In genomic region chr2:160427629-160428424, GRCh38 we compare ENCODE assay signal across 8 cellular contexts.
DNase-seq lines count a peak whose midpoint lies in the region; ATAC-seq and TF ChIP-seq lines count a peak whose summit lies in the region.

No MANE protein-coding gene starts in this region.

- H3K9me3 ChIP-seq in T-helper 17 cell (ENCODE audit: control insufficient read depth, low read length, poor library complexity, severe bottlenecking): no peaks in the 10 kb centered on the region
- H3K9me3 ChIP-seq in PC-3 (ENCODE audit: low read length): peaks cover 9% of the 10 kb centered on the region; the same call in 1 of the 2 replicates

- H3K27ac ChIP-seq in PC-3 (ENCODE audit: low read length): no peak overlapping the region

- H3K4me1 Mint-ChIP-seq in T-helper 17 cell: peaks cover 44% of the 10 kb centered on the region
- H3K4me1 Mint-ChIP-seq in chondrocyte (ENCODE audit: low read depth): peaks cover 58% of the 10 kb centered on the region
- peaks cover 56% of the 10 kb centered on the region for H3K4me1 Mint-ChIP-seq in nephron

- H3K4me2 ChIP-seq in PC-3 (ENCODE audit: low read length): no peak overlapping the region

- H3K36me3 Mint-ChIP-seq in T-helper 17 cell (ENCODE audit: low read depth) (peaks cover 7% of the 10 kb centered on the region), chondrocyte (ENCODE audit: low read depth) (peaks cover 7% of the 10 kb centered on the region), nephron (ENCODE audit: low read depth) (peaks cover 49% of the 10 kb centered on the region)

- no peak overlapping the region for H3K4me3 ChIP-seq in PC-3 (ENCODE audit: low read length)

- ATAC-seq in GM19035 (IDR thresholded peaks at IDR 0.05; ENCODE audit: unreplicated experiment): peak; percentile 65
- ATAC-seq in HG03108 (IDR thresholded peaks at IDR 0.05; ENCODE audit: unreplicated experiment): peak; percentile 78
- peak; percentile 89 for ATAC-seq in T-helper 17 cell
- ATAC-seq in HG02840 (IDR thresholded peaks at IDR 0.05; ENCODE audit: low FRiP score, unreplicated experiment): no peak
- ATAC-seq in PC-3: no peak

- CTCF ChIA-PET in PC-3 (lab: Charles Lee): no interaction called here

- H2AFZ ChIP-seq in PC-3 (ENCODE audit: low read length): no peak overlapping the region

- H3K4me1 ChIP-seq in PC-3 (ENCODE audit: insufficient read depth, low read length): peaks cover 16% of the 10 kb centered on the region

- H3K27me3 Mint-ChIP-seq in T-helper 17 cell: no peaks in the 10 kb centered on the region
- no peaks in the 10 kb centered on the region for H3K27me3 Mint-ChIP-seq in chondrocyte (ENCODE audit: low read depth)
- H3K27me3 Mint-ChIP-seq in nephron (ENCODE audit: low read depth): no peaks in the 10 kb centered on the region

- DNase-seq in T-helper 17 cell (peak in 1 of 3 donors; percentile 28), chondrocyte (ENCODE audit: low spot score) (no peak), posterior cingulate gyrus (no peak), PC-3 (no peak)

- H4K20me1 ChIP-seq in PC-3 (ENCODE audit: low read length): no peaks in the 10 kb centered on the region

- no TSS peak for BruUV-seq in PC-3 (replicated peaks; lab: Mats Ljungman, UMichigan)

- intact Hi-C loops in posterior cingulate gyrus (cut with DNase I) (loop anchor here (10.0 kb wide), 1 partner anchor 557 kb away; no protein-coding TSS in a partner anchor), PC-3 (cut with micrococcal nuclease) (loop anchor here (2.0 kb wide), 2 partner anchors 65 to 543 kb away; partner anchors contain the start of gene RBMS1)

- no peaks in the 10 kb centered on the region for H3F3A ChIP-seq in PC-3 (ENCODE audit: low read length, unreplicated experiment)

- H3K9me2 ChIP-seq in PC-3 (replicated peaks; ENCODE audit: low read length): no peaks in the 10 kb centered on the region

- H3K4me3 Mint-ChIP-seq in T-helper 17 cell (peak overlapping the region; percentile 83), chondrocyte (ENCODE audit: unreplicated experiment) (peak overlapping the region; percentile 33), nephron (peak overlapping the region in 2 of 3 experiments; percentile 33 to 73)

- TF ChIP-seq CTCF in chondrocyte (IDR thresholded peaks at IDR 0.05) (no peak), nephron (IDR thresholded peaks at IDR 0.05; ENCODE audit: unreplicated experiment in 3 of 3) (no peak), PC-3 (conservative IDR thresholded peaks at IDR 0.05; ENCODE audit: low read depth, low read length) (no peak)

- H3K36me3 ChIP-seq in PC-3 (ENCODE audit: low read depth, low read length): peaks cover 14% of the 10 kb centered on the region

- no peak overlapping the region for H3K9ac ChIP-seq in PC-3 (ENCODE audit: low read length)

- no peaks in the 10 kb centered on the region for H3K27me3 ChIP-seq in PC-3 (ENCODE audit: low read length)

- peaks cover 7% of the 10 kb centered on the region for H3K9me3 Mint-ChIP-seq in chondrocyte (ENCODE audit: low read depth)
- H3K9me3 Mint-ChIP-seq in nephron: peaks cover 14% of the 10 kb centered on the region

- H3K27ac Mint-ChIP-seq in T-helper 17 cell: peak overlapping the region; percentile 95
- peak overlapping the region; percentile 87 for H3K27ac Mint-ChIP-seq in chondrocyte (ENCODE audit: unreplicated experiment)
- H3K27ac Mint-ChIP-seq in nephron: peak overlapping the region; percentile 95 to 99 (median 97)

- POLR2A ChIA-PET in PC-3 (lab: Charles Lee; ENCODE audit: unreplicated experiment): no interaction called here

- peaks cover 32% of the 10 kb centered on the region for H3K79me2 ChIP-seq in PC-3 (ENCODE audit: low read length)

Comparison
In these comparisons a context has a peak if more than half of its experiments do, and no peak if none do; other contexts are left out.
1. ATAC-seq: peak in GM19035 (single experiment), HG03108 (single experiment) and T-helper 17 cell (single experiment); none in HG02840 (single experiment) and PC-3 (single experiment).
2. H3K4me3 Mint-ChIP-seq: peak in every context shown above with its lines; median percentile 83 in T-helper 17 cell; 53 in nephron; 33 in chondrocyte.
3. Peak in every context shown above with its lines, with median percentiles within 50 percentile points of each other: H3K27ac Mint-ChIP-seq.